ENCODE assay signal across 31 cellular contexts in genomic region chr11:97389270-97389669, GRCh38.
DNase-seq lines count a peak whose midpoint lies in the region; TF ChIP-seq lines count a peak whose summit lies in the region.
"Had no signal": no experiment of that assay in that cellular context is flagged by ENCODE, and none has a peak within 500 bp of the region (broad histone marks: within the 10 kb centered on the region; RNA-seq: fewer than 3 reads in every experiment).

No MANE protein-coding gene starts in this region.

- no peak for TF ChIP-seq CTCF in LNCaP clone FGC (IDR thresholded peaks at IDR 0.05; ENCODE audit: control insufficient read depth, extremely low read depth, insufficient read depth)

- H3K4me3 ChIP-seq in LNCaP clone FGC (ENCODE audit: low read depth, low read length): no peak overlapping the region
- H3K4me3 ChIP-seq: A549; BLaER1; BLaER1 treated with 17β-estradiol and CSF1 and Interleukin-3, amounts not matched to agents 10 nM and 100 nM had no signal

- DNase-seq in NCI-H2171 treated with DMSO at 0.1 percent for 48 hours (lab: John Stamatoyannopoulos, UW) (peak; percentile 38), NCI-H2171 (lab: John Stamatoyannopoulos, UW) (no peak), LNCaP clone FGC (ENCODE audit: low read depth) (peak; percentile 31), NCI-H69 (lab: John Stamatoyannopoulos, UW) (peak; percentile 58), pons (ENCODE audit: low spot score) (peak; percentile 1), SK-N-DZ (ENCODE audit: low spot score) (no peak), AG20443 (ENCODE audit: low spot score) (no peak)
- DNase-seq in activated T-cell treated with anti-CD3 and anti-CD28 coated beads, Interleukin-2, amount 50 U/mL, for 1 hour: no peak
- DNase-seq: 8988T; ACHN; AML-193; BE2C; C1 segment of cervical spinal cord; Caco-2; Calu3; CD4-positive, alpha-beta memory T cell; CD4-positive, alpha-beta T cell; CD4-positive, CD25-positive, alpha-beta regulatory T cell; CD8-positive, alpha-beta memory T cell; CD8-positive, alpha-beta T cell; COR-L47; DMS 273 treated with DMSO at 0.1 percent for 48 hours; DMS153; DMS53; DMS79; DMS79 treated with DMSO at 0.1 percent for 48 hours; DND-41; EL had no signal

Comparison
In these comparisons a context has a peak if more than half of its experiments do, and no peak if none do; other contexts are left out.
1. DNase-seq: peak in NCI-H2171 treated with DMSO at 0.1 percent for 48 hours (single experiment), LNCaP clone FGC (single experiment), NCI-H69 (single experiment) and pons (single experiment); none in NCI-H2171 (single experiment), SK-N-DZ (single experiment), activated T-cell treated with anti-CD3 and anti-CD28 coated beads, Interleukin-2, amount 50 U/mL, for 1 hour (single experiment) and AG20443 (single experiment).